8 cellular contexts compared by ENCODE assay signal in the genomic region with DNA sequence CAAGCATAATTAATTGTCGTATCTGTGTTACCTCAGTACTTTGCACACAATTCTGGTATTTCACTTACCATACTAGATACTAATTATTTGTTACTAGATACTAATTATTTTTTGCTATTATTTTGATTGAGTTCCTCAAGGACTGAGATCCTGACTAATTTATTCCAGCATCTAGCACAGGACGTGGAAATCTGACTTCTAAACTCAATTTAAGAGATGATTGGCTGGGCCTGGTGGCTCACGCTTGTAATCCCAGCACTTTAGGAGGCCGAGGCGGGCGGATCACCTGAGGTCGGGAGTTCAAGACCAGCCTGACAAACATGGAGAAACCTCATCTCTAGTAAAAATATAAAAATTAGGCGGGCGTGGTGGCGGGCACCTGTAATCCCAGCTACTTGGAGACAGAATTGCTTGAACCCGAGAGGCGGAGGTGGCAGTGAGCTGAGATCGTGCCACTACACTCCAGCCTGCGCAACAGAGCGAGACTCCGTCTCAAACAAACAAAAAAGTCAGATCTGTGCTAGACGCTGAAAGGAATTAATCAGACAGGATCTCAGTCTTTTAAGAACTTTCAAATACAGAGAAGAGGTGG. TPM values are rescaled to one million over a fixed set of nuclear protein-coding genes. Genes with fewer than 3 reads are reported as not detected.
A peak's percentile ranks its signal among the peaks of the same experiment; 100 is the strongest.
DNase-seq lines count a peak whose midpoint lies in the region; ATAC-seq and TF ChIP-seq lines count a peak whose summit lies in the region.

No MANE protein-coding gene starts in this region.

- no peak overlapping the region for H3K18ac ChIP-seq in trophoblast cell (ENCODE audit: low read length)

- H2BK5ac ChIP-seq in trophoblast cell (ENCODE audit: low read depth, low read length, poor library complexity): peak overlapping the region; percentile 27

- H3K9me3 ChIP-seq in ES-I3 (ENCODE audit: control insufficient read depth, insufficient read depth, low read length) (no peaks in the 10 kb centered on the region), trophoblast cell (ENCODE audit: insufficient read depth, low read depth, low read length) (no peaks in the 10 kb centered on the region)

- no peaks in the 10 kb centered on the region for H3K27me3 ChIP-seq in trophoblast cell (ENCODE audit: insufficient read depth, low read length)

- peak overlapping the region; percentile 90 for H2AK5ac ChIP-seq in trophoblast cell (ENCODE audit: low read length)

- peaks cover 2% of the 10 kb centered on the region for H3K79me2 ChIP-seq in trophoblast cell (ENCODE audit: control insufficient read depth, insufficient read depth, low read length, poor library complexity)

- peak overlapping the region; percentile 58 for H3K14ac ChIP-seq in trophoblast cell (ENCODE audit: low read length)

- H3K27ac ChIP-seq in RWPE1: peak overlapping the region; percentile 97
- peak overlapping the region; percentile 94 for H3K27ac ChIP-seq in epithelial cell of prostate
- no peak overlapping the region for H3K27ac ChIP-seq in trophoblast cell (ENCODE audit: low read depth, low read length)

- peak overlapping the region; percentile 68 for H2BK120ac ChIP-seq in trophoblast cell (ENCODE audit: insufficient read depth, low read length, poor library complexity)

- no CpG with 5 or more reads among the region's 17 CpGs for WGBS in trophoblast cell (ENCODE audit: extremely low coverage, insufficient coverage, insufficient read length)

- peak overlapping the region; percentile 79 for H2BK12ac ChIP-seq in trophoblast cell (ENCODE audit: low read length)

- H2AFZ ChIP-seq in trophoblast cell (ENCODE audit: insufficient read depth, low read length, poor library complexity): peak overlapping the region; percentile 95

- H3K36me3 ChIP-seq in ES-I3 (ENCODE audit: insufficient read depth, low read length) (no peaks in the 10 kb centered on the region), trophoblast cell (ENCODE audit: control insufficient read depth in 1 of 2, insufficient read depth in 2 of 2, low read length in 2 of 2) (no peaks in the 10 kb centered on the region)

- H3K4me2 ChIP-seq in trophoblast cell (ENCODE audit: low read length): peak overlapping the region; percentile 58

- peak overlapping the region; percentile 96 for H3K4ac ChIP-seq in trophoblast cell (ENCODE audit: low read depth, low read length)

- CTCF ChIA-PET in RWPE1 (lab: Yijun Ruan, JAX): interaction anchor here (0.5 to 0.6 kb wide), 3 partner anchors 10 to 58 kb away, joined by 3 to 5 read pairs (median 4); no protein-coding TSS in a partner anchor

- peak overlapping the region; percentile 97 for H4K8ac ChIP-seq in trophoblast cell (ENCODE audit: low read depth, low read length)

- no peak for DNase-seq in RWPE1 (ENCODE audit: low spot score)
- no peak for DNase-seq in epithelial cell of prostate (ENCODE audit: low read depth, low spot score)
- DNase-seq in trophoblast cell: no peak
- DNase-seq in HT-29 (ENCODE audit: low spot score): no peak
- no peak for DNase-seq in CD1c-positive myeloid dendritic cell (ENCODE audit: extremely low spot score)
- DNase-seq in NCI-H2029 treated with DMSO at 0.1 percent for 48 hours (lab: John Stamatoyannopoulos, UW): no peak

- H3K4me3 ChIP-seq in trophoblast cell (ENCODE audit: low read depth, low read length): no peak overlapping the region

- H4K12ac ChIP-seq in trophoblast cell (ENCODE audit: low read depth, low read length): peak overlapping the region; percentile 91

- POLR2A ChIA-PET in RWPE1 (lab: Yijun Ruan, JAX; ENCODE audit: low non-redundant PET): interaction anchor here (0.7 to 1.4 kb wide), 2 partner anchors 8 to 26 kb away, joined by 3 to 9 read pairs; partner anchors contain the start of gene RAB6A

- peaks cover 14% of the 10 kb centered on the region; the same call in 1 of the 2 replicates for H3K4me1 ChIP-seq in ES-I3 (ENCODE audit: insufficient read depth, low read length)
- H3K4me1 ChIP-seq in trophoblast cell (ENCODE audit: control insufficient read depth in 1 of 2, insufficient read depth in 2 of 2, low read length in 2 of 2): peaks cover 0 to 4% of the 10 kb centered on the region in 2 experiments

- H3K9ac ChIP-seq in ES-I3 (ENCODE audit: low read depth, low read length) (peak overlapping the region; percentile 84), trophoblast cell (ENCODE audit: low read length) (no peak overlapping the region)

- ATAC-seq in GM21360 (IDR thresholded peaks at IDR 0.05; ENCODE audit: unreplicated experiment): no peak

- peaks cover 3% of the 10 kb centered on the region for H3K79me1 ChIP-seq in trophoblast cell (ENCODE audit: low read length)

- H4K91ac ChIP-seq in trophoblast cell (ENCODE audit: low read depth, low read length): peak overlapping the region; percentile 88

- H3K23ac ChIP-seq in trophoblast cell (ENCODE audit: low read length): no peak overlapping the region

- no peak for TF ChIP-seq CTCF in RWPE1 (conservative IDR thresholded peaks at IDR 0.05; ENCODE audit: low read depth)

RNA-seq across cellular contexts. Expression of gene MRPL48, which starts 0.5 kb away (rescaled TPM):
- polyA plus RNA-seq in trophoblast cell (2013): 55.2 and 56.9 TPM in 2 replicates
- total RNA-seq in HT-29 (2014; rRNA removed; shearing (Covaris generic)): 83.4 and 92.0 TPM in 2 replicates

RNA-seq across cellular contexts. Expression of gene RAB6A, which starts 26.3 kb away (rescaled TPM):
- 147 and 155 TPM in 2 replicates for polyA plus RNA-seq in trophoblast cell (2013)
- 158 and 166 TPM in 2 replicates for total RNA-seq in HT-29 (2014; rRNA removed; shearing (Covaris generic))
